Comparison of ENCODE assay signal across 8 cellular contexts in genomic region chr2:155250800-155251199, GRCh38.
DNase-seq lines count a peak whose midpoint lies in the region; ATAC-seq and TF ChIP-seq lines count a peak whose summit lies in the region.

No MANE protein-coding gene starts in this region.

- H3K9me3 ChIP-seq in BE2C (no peaks in the 10 kb centered on the region), RWPE2 (ENCODE audit: severe bottlenecking) (no peaks in the 10 kb centered on the region), upper lobe of right lung (no peaks in the 10 kb centered on the region)

- H3K4me1 ChIP-seq in BE2C (no peaks in the 10 kb centered on the region), RWPE2 (ENCODE audit: insufficient read depth, poor library complexity, severe bottlenecking) (no peaks in the 10 kb centered on the region), upper lobe of right lung (no peaks in the 10 kb centered on the region)

- no peaks in the 10 kb centered on the region for H3K27me3 Mint-ChIP-seq in neural crest cell (ENCODE audit: low read depth)

- intact Hi-C loops in upper lobe of right lung (cut with DNase I), result no loop called here

- H3K4me3 Mint-ChIP-seq in neural crest cell, result no peak overlapping the region

- ATAC-seq in GM19025 (IDR thresholded peaks at IDR 0.05; ENCODE audit: low read depth, unreplicated experiment), result peak; percentile 64
- ATAC-seq in HG03196 (IDR thresholded peaks at IDR 0.05; ENCODE audit: unreplicated experiment), result peak; percentile 81
- ATAC-seq in RWPE2 (ENCODE audit: low read depth), result peak; percentile 84
- ATAC-seq in upper lobe of right lung, result no peak

- H3K36me3 Mint-ChIP-seq in neural crest cell (ENCODE audit: low read depth), result no peaks in the 10 kb centered on the region

- H3K27me3 ChIP-seq in BE2C (no peaks in the 10 kb centered on the region), RWPE2 (ENCODE audit: insufficient read depth, poor library complexity, severe bottlenecking) (peaks cover 3% of the 10 kb centered on the region), upper lobe of right lung (no peaks in the 10 kb centered on the region)

- peak; percentile 29; the same call in 1 of the 2 replicates for TF ChIP-seq CTCF in BE2C (IDR thresholded peaks at IDR 0.05; ENCODE audit: low read depth, low read length)
- peak; percentile 55 for TF ChIP-seq CTCF in RWPE2 (IDR thresholded peaks at IDR 0.05; ENCODE audit: poor library complexity, severe bottlenecking)
- peak; percentile 33 for TF ChIP-seq CTCF in neural crest cell (conservative IDR thresholded peaks at IDR 0.05)
- TF ChIP-seq CTCF in upper lobe of right lung (IDR thresholded peaks at IDR 0.05), result no peak

- H3K36me3 ChIP-seq in BE2C (no peaks in the 10 kb centered on the region), RWPE2 (ENCODE audit: low read depth) (no peaks in the 10 kb centered on the region), upper lobe of right lung (no peaks in the 10 kb centered on the region)

- H3K9me3 Mint-ChIP-seq in neural crest cell, result no peaks in the 10 kb centered on the region

- H3K27ac Mint-ChIP-seq in neural crest cell (ENCODE audit: unreplicated experiment), result no peak overlapping the region

- H3K4me3 ChIP-seq in BE2C (ENCODE audit: low read depth, low read length), result no peak overlapping the region
- H3K4me3 ChIP-seq in RWPE2 (ENCODE audit: severe bottlenecking), result no peak overlapping the region
- no peak overlapping the region for H3K4me3 ChIP-seq in upper lobe of right lung

- no peak for DNase-seq in BE2C
- no peak for DNase-seq in RWPE2 (ENCODE audit: low spot score)
- no peak for DNase-seq in neural crest cell (ENCODE audit: low read depth, low spot score)
- DNase-seq in islet precursor cell, result no peak
- DNase-seq in GOT3 (lab: John Stamatoyannopoulos, UW), result no peak
- DNase-seq in upper lobe of right lung, result no peak

- no peaks in the 10 kb centered on the region for H3K4me1 Mint-ChIP-seq in neural crest cell

- no peak overlapping the region for H3K27ac ChIP-seq in RWPE2 (ENCODE audit: poor library complexity, severe bottlenecking)
- H3K27ac ChIP-seq in upper lobe of right lung, result no peak overlapping the region
